8 cellular contexts compared by ENCODE assay signal in genomic region chr18:1503847-1504246, GRCh38.
"Had no signal": no experiment of that assay in that cellular context is flagged by ENCODE, and none has a peak within 500 bp of the region (broad histone marks: within the 10 kb centered on the region; RNA-seq: fewer than 3 reads in every experiment).

No MANE protein-coding gene starts in this region.

- H3K4me3 ChIP-seq: GM12878 had no signal

- DNase-seq: GDM1, GF-D8 had no signal

- FAIRE-seq: G401.6, GM12878, GM12891, GM12892, GM18507, GM19239 had no signal

- ATAC-seq: GM12878 had no signal
